17 cellular contexts compared by ENCODE assay signal in the genomic region with DNA sequence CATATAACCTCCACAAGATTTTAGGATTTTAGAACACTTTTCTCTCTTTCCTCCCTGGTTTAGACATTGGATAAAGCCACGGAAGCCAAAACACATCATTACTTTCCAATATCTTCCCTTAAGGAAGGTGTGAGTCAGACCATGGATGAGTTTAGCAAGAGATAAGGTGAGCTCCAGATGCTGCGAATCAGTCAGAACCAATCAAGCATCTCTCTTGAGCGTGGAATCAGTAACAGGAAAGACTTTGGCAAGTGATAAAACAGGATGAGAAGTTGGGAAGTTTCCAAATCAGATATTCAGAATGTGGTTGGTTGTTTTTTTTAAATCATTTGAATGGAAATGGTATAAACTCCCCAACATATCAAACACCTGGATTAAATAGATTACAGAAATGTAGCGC.
"Had no signal": no experiment of that assay in that cellular context is flagged by ENCODE, and none has a peak within 500 bp of the region (broad histone marks: within the 10 kb centered on the region; RNA-seq: fewer than 3 reads in every experiment).

No MANE protein-coding gene starts in this region.

- H3K27ac Mint-ChIP-seq: nephron progenitor cell had no signal

- H3K9me3 Mint-ChIP-seq: nephron progenitor cell had no signal

- H3K4me3 ChIP-seq: dorsolateral prefrontal cortex, gastroesophageal sphincter, right atrium auricular region, thyroid gland had no signal

- H3K4me1 Mint-ChIP-seq: nephron progenitor cell had no signal

- DNase-seq: activated CD4-positive, alpha-beta T cell treated with anti-CD3 and anti-CD28 coated beads for 1 hour; activated CD8-positive, alpha-beta memory T cell treated with anti-CD3 and anti-CD28 coated beads for 24 hours; activated CD8-positive, alpha-beta memory T cell treated with anti-CD3 and anti-CD28 coated beads, Interleukin-2, amount 50 U/mL, for 48 hours; activated effector memory CD4-positive, alpha-beta T cell treated with anti-CD3 and anti-CD28 coated beads, Interleukin-2, amount 50 U/mL, for 16 hours; activated naive CD4-positive, alpha-beta T cell treated with anti-CD3 and anti-CD28 coated beads, Interleukin-2, amount 50 U/mL, for 16 hours; activated T-cell treated with anti-CD3 and anti-CD28 coated beads, Interleukin-2, amount 50 U/mL, for 48 hours; dorsolateral prefrontal cortex; mammary epithelial cell; nephron progenitor cell; occipital lobe; posterior cingulate gyrus; stimulated activated CD4-positive, alpha-beta T cell treated with anti-CD3 and anti-CD28 coated beads, Interleukin-12 subunit alpha, Interleukin-12 subunit beta, amount 100 ng/mL, for 4 hours; stimulated activated CD4-positive, alpha-beta T cell treated with anti-CD3 and anti-CD28 coated beads, Interleukin-2, amount 100 ng/mL, for 24 hours; stimulated activated naive CD4-positive, alpha-beta T cell treated with Interleukin-2 at 50 U/mL for 16 hours; thyroid gland had no signal

- H3K4me3 Mint-ChIP-seq: nephron progenitor cell had no signal

- ATAC-seq: gastroesophageal sphincter had no signal
